11 cellular contexts compared by ENCODE assay signal in the genomic region with DNA sequence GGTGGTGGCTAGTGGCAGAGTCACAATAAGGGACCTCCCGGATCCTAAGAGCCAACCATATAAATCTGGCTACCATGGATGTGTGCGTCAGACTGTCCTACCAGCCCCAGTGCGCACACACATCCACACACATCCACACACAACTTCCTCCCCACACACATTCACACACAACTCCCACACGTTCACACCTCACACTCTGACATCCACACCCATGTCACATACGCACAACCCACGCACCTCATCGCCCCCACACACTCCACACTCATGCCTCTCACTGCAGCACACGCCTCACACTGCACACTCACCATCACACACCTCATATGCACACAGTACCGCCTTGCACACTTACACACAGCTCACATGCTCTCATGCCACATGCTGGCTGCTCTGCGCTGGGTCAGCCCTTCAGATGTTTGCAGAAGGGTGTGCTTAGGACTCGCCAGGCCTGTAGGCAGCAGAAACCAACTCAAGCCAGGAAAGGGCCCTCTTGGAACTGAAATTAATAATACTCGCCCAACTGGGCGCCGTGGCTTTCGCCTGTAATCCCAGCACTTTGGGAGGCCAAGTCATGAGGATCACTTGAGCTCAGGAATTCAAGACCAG. TPM values are rescaled to one million over a fixed set of nuclear protein-coding genes. Genes with fewer than 3 reads are reported as not detected.
DNase-seq lines count a peak whose midpoint lies in the region; ATAC-seq, FAIRE-seq and TF ChIP-seq lines count a peak whose summit lies in the region.
"Had no signal": no experiment of that assay in that cellular context is flagged by ENCODE, and none has a peak within 500 bp of the region (broad histone marks: within the 10 kb centered on the region; RNA-seq: fewer than 3 reads in every experiment).

No MANE protein-coding gene starts in this region.

- in situ Hi-C loops in GM12878 (cut with MboI): no loop called here

- H3K4me2 ChIP-seq in GM12878 (ENCODE audit: control insufficient read depth, insufficient read depth): no peak overlapping the region
- H3K4me2 ChIP-seq: KMS-11 had no signal

- H3K9ac ChIP-seq in GM12878 (ENCODE audit: control insufficient read depth, insufficient read depth, low read length): no peak overlapping the region
- H3K9ac ChIP-seq: KMS-11 had no signal

- RAD21 ChIA-PET in GM12878 (lab: Charles Lee; ENCODE audit: unreplicated experiment): no interaction called here

- H3K4me1 ChIP-seq in GM12878 (ENCODE audit: control insufficient read depth, insufficient read depth, low read length): no peaks in the 10 kb centered on the region
- no peaks in the 10 kb centered on the region for H3K4me1 ChIP-seq in naive thymus-derived CD4-positive, alpha-beta T cell (ENCODE audit: control insufficient read depth in 2 of 2, insufficient read depth in 2 of 2, low read length in 2 of 2)

- SMC1A ChIA-PET in GM12878 (lab: Charles Lee; ENCODE audit: uncharacterized antibody, unreplicated experiment): no interaction called here

- no TSS peak for BruUV-seq in GM12878 (replicated peaks; lab: Mats Ljungman, UMichigan)

- H4K20me1 ChIP-seq in GM12878 (ENCODE audit: control insufficient read depth, insufficient read depth): no peaks in the 10 kb centered on the region

- no peaks in the 10 kb centered on the region for H3K36me3 Mint-ChIP-seq in CD4-positive, alpha-beta T cell (ENCODE audit: low read depth)
- peaks cover 0 to 4% (median 0%) of the 10 kb centered on the region in 5 donors for H3K36me3 Mint-ChIP-seq in naive thymus-derived CD4-positive, alpha-beta T cell

- no peaks in the 10 kb centered on the region for H3K9me3 ChIP-seq in CD4-positive, alpha-beta T cell (ENCODE audit: control insufficient read depth, low read length)
- H3K9me3 ChIP-seq in GM12878 (replicated peaks; ENCODE audit: control insufficient read depth, insufficient read depth, low read length): no peaks in the 10 kb centered on the region; the same call in 2 of the 3 replicates
- H3K9me3 ChIP-seq in naive thymus-derived CD4-positive, alpha-beta T cell (ENCODE audit: control insufficient read depth in 2 of 3, low read length in 3 of 3): no peaks in the 10 kb centered on the region

- intact Hi-C loops in CD4-positive, alpha-beta T cell (cut with DNase I, micrococcal nuclease): no loop called here
- intact Hi-C loops in GM12878 (cut with micrococcal nuclease; ENCODE audit: unreplicated experiment): no loop called here
- intact Hi-C loops in naive thymus-derived CD4-positive, alpha-beta T cell (cut with micrococcal nuclease): loop anchor here (1.0 to 10.0 kb wide), 2 partner anchors 120 to 149 kb away; a partner anchor contains a TSS

- peaks cover 11% of the 10 kb centered on the region for H3K4me1 Mint-ChIP-seq in CD4-positive, alpha-beta T cell (ENCODE audit: low read depth)
- H3K4me1 Mint-ChIP-seq in naive thymus-derived CD4-positive, alpha-beta T cell: peaks cover 5 to 14% (median 8%) of the 10 kb centered on the region in 7 donors

- H3K27ac Mint-ChIP-seq in CD4-positive, alpha-beta T cell: no peak overlapping the region
- peak overlapping the region in 3 of 9 donors; percentile 3 to 79 (median 13) for H3K27ac Mint-ChIP-seq in naive thymus-derived CD4-positive, alpha-beta T cell

- no peaks in the 10 kb centered on the region for H3K36me3 ChIP-seq in GM12878 (ENCODE audit: control insufficient read depth in 2 of 2, insufficient read depth in 2 of 2, low read length in 1 of 2)
- H3K36me3 ChIP-seq in naive thymus-derived CD4-positive, alpha-beta T cell (ENCODE audit: control insufficient read depth in 2 of 3, insufficient read depth in 3 of 3, low read length in 3 of 3): no peaks in the 10 kb centered on the region

- FAIRE-seq in GM12878 (lab: Jason Lieb, UNC): no peak

- peak overlapping the region; percentile 21 for H3K4me3 Mint-ChIP-seq in CD4-positive, alpha-beta T cell
- peak overlapping the region; percentile 34 to 84 (median 72) for H3K4me3 Mint-ChIP-seq in naive thymus-derived CD4-positive, alpha-beta T cell

- no peak for TF ChIP-seq RAD21 in GM12878 (IDR thresholded peaks at IDR 0.05; ENCODE audit: insufficient read depth, low read depth, low read length)

- no peak for TF ChIP-seq EP300 in GM12878 (IDR thresholded peaks at IDR 0.05; ENCODE audit: borderline replicate concordance in 1 of 2, control insufficient read depth in 1 of 2, low read depth in 2 of 2, low read length in 2 of 2)

- no peak for TF ChIP-seq POLR2A in GM12878 (IDR thresholded peaks at IDR 0.05; ENCODE audit: low read depth, low read length)

- no peak for TF ChIP-seq CTCF in CD4-positive, alpha-beta T cell (IDR thresholded peaks at IDR 0.05)
- no peak for TF ChIP-seq CTCF in GM20000 (IDR thresholded peaks at IDR 0.05; ENCODE audit: extremely low read depth, missing control alignments)
- TF ChIP-seq CTCF in GM12878 (IDR thresholded peaks at IDR 0.05 in 2 of 3, conservative IDR thresholded peaks at IDR 0.05 in 1 of 3; ENCODE audit: control insufficient read depth in 2 of 3, extremely low read depth in 1 of 3, insufficient read depth in 1 of 3, low read depth in 3 of 3, low read length in 3 of 3): no peak

- CTCF ChIA-PET in CD4-positive, alpha-beta T cell (lab: Charles Lee): no interaction called here
- CTCF ChIA-PET in GM12878 (lab: Yijun Ruan, JAX): interaction anchor here (0.6 kb wide), 1 partner anchor 80 kb away, joined by 3 read pairs; no protein-coding TSS in a partner anchor
- CTCF ChIA-PET in naive thymus-derived CD4-positive, alpha-beta T cell (lab: Charles Lee): interaction anchor here (1.2 kb wide), 1 partner anchor 144 kb away, joined by 3 read pairs; no protein-coding TSS in a partner anchor

- WGBS in GM12878 (ENCODE audit: insufficient coverage, insufficient replicate concordance, low lambda C conversion rate, missing lambda C conversion rate): 78% methylated on average over 12 of the region's 15 CpGs

- no peak overlapping the region for H3K4me3 ChIP-seq in GM12878
- H3K4me3 ChIP-seq in naive thymus-derived CD4-positive, alpha-beta T cell (ENCODE audit: low read length): no peak overlapping the region

- no peak overlapping the region for H3K27ac ChIP-seq in CD4-positive, alpha-beta T cell (ENCODE audit: low read depth, low read length)
- H3K27ac ChIP-seq in GM12878 (ENCODE audit: control insufficient read depth, insufficient read depth): no peak overlapping the region
- no peak overlapping the region for H3K27ac ChIP-seq in naive thymus-derived CD4-positive, alpha-beta T cell (ENCODE audit: low read depth, low read length)
- H3K27ac ChIP-seq: KMS-11 had no signal

- no peak overlapping the region for H2AFZ ChIP-seq in GM12878 (ENCODE audit: control insufficient read depth, low read depth, low read length)

- H3K9me3 Mint-ChIP-seq in CD4-positive, alpha-beta T cell: no peaks in the 10 kb centered on the region
- peaks cover 0 to 2% (median 0%) of the 10 kb centered on the region in 11 donors for H3K9me3 Mint-ChIP-seq in naive thymus-derived CD4-positive, alpha-beta T cell

- H3K27me3 Mint-ChIP-seq in CD4-positive, alpha-beta T cell: peaks cover 36% of the 10 kb centered on the region
- H3K27me3 Mint-ChIP-seq in naive thymus-derived CD4-positive, alpha-beta T cell: peaks cover 10 to 31% (median 15%) of the 10 kb centered on the region in 5 donors

- no peak for DNase-seq in CD4-positive, alpha-beta T cell
- DNase-seq in GM20000 (ENCODE audit: low spot score) (peak; percentile 16), GM12878 (ENCODE audit: low read depth, low spot score) (no peak), glomerular visceral epithelial cell (ENCODE audit: extremely low spot score) (no peak), DMS79 treated with DMSO at 0.1 percent for 48 hours (lab: John Stamatoyannopoulos, UW) (no peak), NCI-H1105 treated with DMSO at 0.1 percent for 48 hours (lab: John Stamatoyannopoulos, UW) (no peak)
- DNase-seq in naive thymus-derived CD4-positive, alpha-beta T cell: no peak
- DNase-seq: NCI-H2171 had no signal

- POLR2A ChIA-PET in CD4-positive, alpha-beta T cell (lab: Charles Lee): interaction anchor here (1.4 kb wide), 1 partner anchor 33 kb away, joined by 3 read pairs; a partner anchor contains a TSS
- POLR2A ChIA-PET in GM12878 (lab: Charles Lee): no interaction called here
- POLR2A ChIA-PET in naive thymus-derived CD4-positive, alpha-beta T cell (lab: Charles Lee): no interaction called here

- H3K27me3 ChIP-seq in CD4-positive, alpha-beta T cell (ENCODE audit: control insufficient read depth, insufficient read depth, low read length): peaks cover 11% of the 10 kb centered on the region
- H3K27me3 ChIP-seq in GM12878 (replicated peaks in 1 of 2; ENCODE audit: control insufficient read depth in 2 of 2, insufficient read depth in 2 of 2, low read length in 1 of 2): no peaks in the 10 kb centered on the region; a peak in 1 of 4 replicates
- H3K27me3 ChIP-seq in naive thymus-derived CD4-positive, alpha-beta T cell (ENCODE audit: control insufficient read depth in 2 of 2, insufficient read depth in 2 of 2, low read length in 2 of 2): peaks cover 0 to 4% of the 10 kb centered on the region in 2 donors

- H3K79me2 ChIP-seq in GM12878 (ENCODE audit: control insufficient read depth, insufficient read depth, low read length): no peaks in the 10 kb centered on the region

- ATAC-seq in CD4-positive, alpha-beta T cell (ENCODE audit: poor library complexity): no peak
- no peak for ATAC-seq in GM12878
- ATAC-seq in naive thymus-derived CD4-positive, alpha-beta T cell: no peak
- ATAC-seq in HG03135 (IDR thresholded peaks at IDR 0.05; ENCODE audit: unreplicated experiment): no peak

RNA-seq across cellular contexts. Expression of a gene that starts 3.0 kb away (rescaled TPM):
- total RNA-seq in CD4-positive, alpha-beta T cell: not detected
- total RNA-seq in GM12878 (2013; cell fraction: nucleolus; rRNA removed): not detected in 2 replicates
- 0.23 TPM in 1 of 2 replicates, not detected in the other for total RNA-seq in GM12878 (2014; rRNA removed)
- not detected in 2 replicates for total RNA-seq in GM12878 (2014; rRNA removed; fragmentation: Illumina TruSeq; extraction: Trizol)
- 0.08 TPM in 1 of 2 replicates, not detected in the other for total RNA-seq in GM12878 (2021)
- not detected for polyA plus RNA-seq in GM12878 (2011; ENCODE audit: low read depth)
- not detected in 2 replicates for polyA plus RNA-seq in GM12878 (2011; rRNA removed)
- polyA plus RNA-seq in GM12878 (2011; cell fraction: cytosol; rRNA removed): 0.01 TPM in 1 of 2 replicates, not detected in the other
- polyA plus RNA-seq in GM12878 (2011; cell fraction: nucleus; rRNA removed): 0.04 and 0.06 TPM in 2 replicates
- 0.13 and 0.28 TPM in 2 replicates for polyA plus RNA-seq in GM12878 (2012)
- not detected in 2 replicates for polyA plus RNA-seq in GM12878 (2014; fragmentation: Illumina TruSeq; extraction: Trizol)
- under 1 TPM in 1 of 2 experiments, not detected in 1; 0.11 TPM for polyA plus RNA-seq in GM12878 (2014; fragmentation: Nextera tagmentation; extraction: Ambion mirVana)
- polyA plus RNA-seq in GM12878 (2014; rRNA removed): 0.04 TPM in 1 of 2 replicates, not detected in the other
- polyA plus RNA-seq in GM12878 (2016; fragmentation: Nextera tagmentation; extraction: Ambion mirVana): not detected
- polyA minus RNA-seq in GM12878 (2011; rRNA and poly(A)+ RNA removed): not detected in 2 replicates
- polyA minus RNA-seq in GM12878 (2011; cell fraction: cytosol; rRNA and poly(A)+ RNA removed): not detected in 2 replicates
- not detected in 2 replicates for polyA minus RNA-seq in GM12878 (2011; cell fraction: nucleus; rRNA and poly(A)+ RNA removed)
- total RNA-seq in naive thymus-derived CD4-positive, alpha-beta T cell: under 1 TPM in 2 of 5 experiments, not detected in 3; 0.66 to 0.86 TPM
- not detected for polyA plus RNA-seq in naive thymus-derived CD4-positive, alpha-beta T cell
- polyA plus RNA-seq: neural cell had no signal

RNA-seq across cellular contexts. Expression of a gene that starts 32.1 kb away (rescaled TPM):
- total RNA-seq in CD4-positive, alpha-beta T cell: 10 to 100 TPM; 73.3 to 76.0 TPM
- 676 and 708 TPM in 2 replicates for total RNA-seq in GM12878 (2013; cell fraction: nucleolus; rRNA removed)
- total RNA-seq in GM12878 (2014; rRNA removed) (59.0 and 70.8 TPM in 2 replicates), GM12878 (2014; rRNA removed; fragmentation: Illumina TruSeq; extraction: Trizol) (69.9 and 80.4 TPM in 2 replicates), GM12878 (2021) (96.6 and 99.3 TPM in 2 replicates)
- 58.8 TPM for polyA plus RNA-seq in GM12878 (2011; ENCODE audit: low read depth)
- polyA plus RNA-seq in GM12878 (2011; rRNA removed) (104 and 161 TPM in 2 replicates), GM12878 (2014; fragmentation: Illumina TruSeq; extraction: Trizol) (81.1 and 116 TPM in 2 replicates), GM12878 (2014; fragmentation: Nextera tagmentation; extraction: Ambion mirVana) (10 to 100 TPM; 21.2 to 39.0 TPM), GM12878 (2014; rRNA removed) (53.9 and 68.2 TPM in 2 replicates), GM12878 (2016; fragmentation: Nextera tagmentation; extraction: Ambion mirVana) (100 to 1,000 TPM in 1 of 2 experiments, 10 to 100 TPM in 1; 95.2 to 115 TPM)
- polyA plus RNA-seq in GM12878 (2011; cell fraction: cytosol; rRNA removed): 28.8 and 36.5 TPM in 2 replicates
- 106 and 121 TPM in 2 replicates for polyA plus RNA-seq in GM12878 (2011; cell fraction: nucleus; rRNA removed)
- 83.2 and 96.2 TPM in 2 replicates for polyA plus RNA-seq in GM12878 (2012)
- polyA minus RNA-seq in GM12878 (2011; rRNA and poly(A)+ RNA removed): 75.9 and 98.8 TPM in 2 replicates
- 30.8 and 37.0 TPM in 2 replicates for polyA minus RNA-seq in GM12878 (2011; cell fraction: cytosol; rRNA and poly(A)+ RNA removed)
- 81.0 and 94.2 TPM in 2 replicates for polyA minus RNA-seq in GM12878 (2011; cell fraction: nucleus; rRNA and poly(A)+ RNA removed)
- 100 to 1,000 TPM in 2 of 5 experiments, 10 to 100 TPM in 3; 74.7 to 107 (median 83.9) TPM for total RNA-seq in naive thymus-derived CD4-positive, alpha-beta T cell
- polyA plus RNA-seq in naive thymus-derived CD4-positive, alpha-beta T cell: 10 to 100 TPM; 34.8 to 39.1 TPM

Comparison
In these comparisons a context has a peak if more than half of its experiments do, and no peak if none do; other contexts are left out.
1. intact Hi-C loops: an anchor here in naive thymus-derived CD4-positive, alpha-beta T cell (1.0 to 10.0 kb wide); none called in CD4-positive, alpha-beta T cell and GM12878.